ENCODE assay signal across 29 cellular contexts in genomic region chr7:115471891-115472290, GRCh38.
DNase-seq lines count a peak whose midpoint lies in the region; ATAC-seq, FAIRE-seq and TF ChIP-seq lines count a peak whose summit lies in the region.
"Had no signal": no experiment of that assay in that cellular context is flagged by ENCODE, and none has a peak within 500 bp of the region (broad histone marks: within the 10 kb centered on the region; RNA-seq: fewer than 3 reads in every experiment).

No MANE protein-coding gene starts in this region.

- TF ChIP-seq RAD21 in SK-N-SH (IDR thresholded peaks at IDR 0.05; ENCODE audit: low read length), result no peak

- H3K9me3 ChIP-seq in astrocyte (ENCODE audit: insufficient read depth, low read depth, low read length) (no peaks in the 10 kb centered on the region), SK-N-SH (no peaks in the 10 kb centered on the region)
- H3K9me3 ChIP-seq: pancreas, right atrium auricular region, spleen had no signal

- H2AFZ ChIP-seq in astrocyte (ENCODE audit: low read depth, low read length) (no peak overlapping the region), SK-N-SH (ENCODE audit: low read depth) (no peak overlapping the region)

- H4K20me1 ChIP-seq in astrocyte (ENCODE audit: insufficient read depth, low read length) (no peaks in the 10 kb centered on the region), SK-N-SH (ENCODE audit: insufficient read depth) (no peaks in the 10 kb centered on the region)

- no peak overlapping the region for H3K4me3 Mint-ChIP-seq in astrocyte (ENCODE audit: unreplicated experiment)
- H3K4me3 Mint-ChIP-seq: activated T-cell treated with anti-CD3 and anti-CD28 coated beads, Interleukin-2, amount 50 U/mL, for 24 hours; nephron progenitor cell; stimulated activated effector memory CD8-positive, alpha-beta T cell treated with anti-CD3 and anti-CD28 coated beads, Interleukin-12 subunit alpha, Interleukin-12 subunit beta, amount 100 ng/mL, for 72 hours had no signal

- no peaks in the 10 kb centered on the region for H3K36me3 Mint-ChIP-seq in astrocyte (ENCODE audit: low read depth, unreplicated experiment)
- H3K36me3 Mint-ChIP-seq: stimulated activated effector memory CD8-positive, alpha-beta T cell treated with anti-CD3 and anti-CD28 coated beads, Interleukin-12 subunit alpha, Interleukin-12 subunit beta, amount 100 ng/mL, for 72 hours had no signal

- H3F3A ChIP-seq in SK-N-SH (replicated peaks; ENCODE audit: insufficient read depth), result no peaks in the 10 kb centered on the region

- no peaks in the 10 kb centered on the region for H3K79me2 ChIP-seq in astrocyte (ENCODE audit: insufficient read depth, low read length)
- H3K79me2 ChIP-seq in SK-N-SH (ENCODE audit: insufficient read depth), result no peaks in the 10 kb centered on the region

- FAIRE-seq in astrocyte (lab: Jason Lieb, UNC), result no peak
- FAIRE-seq: endometrium, pancreas had no signal

- peaks cover 7% of the 10 kb centered on the region for H3K4me1 Mint-ChIP-seq in astrocyte (ENCODE audit: low read depth, unreplicated experiment)

- H3K9ac ChIP-seq in astrocyte (ENCODE audit: low read length) (no peak overlapping the region), SK-N-SH (no peak overlapping the region)

- H3K9me3 Mint-ChIP-seq in astrocyte (ENCODE audit: unreplicated experiment), result no peaks in the 10 kb centered on the region
- H3K9me3 Mint-ChIP-seq: activated T-cell treated with anti-CD3 and anti-CD28 coated beads, Interleukin-2, amount 50 U/mL, for 24 hours; nephron progenitor cell; stimulated activated effector memory CD8-positive, alpha-beta T cell treated with anti-CD3 and anti-CD28 coated beads, Interleukin-12 subunit alpha, Interleukin-12 subunit beta, amount 100 ng/mL, for 72 hours had no signal

- H3K4me3 ChIP-seq in astrocyte (ENCODE audit: insufficient read depth, low read depth, low read length) (no peak overlapping the region), fibroblast of the aortic adventitia (ENCODE audit: low read depth, low read length) (no peak overlapping the region), SK-N-SH (ENCODE audit: low read depth in 2 of 2, low read length in 1 of 2) (no peak overlapping the region)
- H3K4me3 ChIP-seq: cardiac muscle cell, pancreas, right atrium auricular region, spleen had no signal

- H3K27me3 Mint-ChIP-seq in astrocyte (ENCODE audit: low read depth, unreplicated experiment), result peaks cover 13% of the 10 kb centered on the region

- 6% methylated on average over 1 of the region's 1 CpG for whole genome bisulfite sequencing in SK-N-SH (ENCODE audit: low lambda C conversion rate)

- H3K27ac Mint-ChIP-seq in astrocyte (ENCODE audit: unreplicated experiment), result no peak overlapping the region
- H3K27ac Mint-ChIP-seq: activated T-cell treated with anti-CD3 and anti-CD28 coated beads, Interleukin-2, amount 50 U/mL, for 24 hours; nephron progenitor cell; stimulated activated effector memory CD8-positive, alpha-beta T cell treated with anti-CD3 and anti-CD28 coated beads, Interleukin-12 subunit alpha, Interleukin-12 subunit beta, amount 100 ng/mL, for 72 hours had no signal

- POLR2A ChIA-PET in SK-N-SH (lab: Yijun Ruan, JAX), result no interaction called here

- DNase-seq in AG08395 (ENCODE audit: low spot score), result peak; percentile 20
- peak; percentile 29 for DNase-seq in HS-27A (ENCODE audit: low read depth)
- peak; percentile 50 for DNase-seq in astrocyte (ENCODE audit: low read depth)
- peak; percentile 70 for DNase-seq in fibroblast of the aortic adventitia (ENCODE audit: low read depth)
- no peak for DNase-seq in SK-N-SH
- DNase-seq in anterior cingulate cortex (lab: John Stamatoyannopoulos, UW), result no peak
- DNase-seq: 8988T; activated CD4-positive, alpha-beta T cell treated with anti-CD3 and anti-CD28 coated beads for 4 hours; activated CD8-positive, alpha-beta memory T cell treated with anti-CD3 and anti-CD28 coated beads for 24 hours; activated T-cell treated with anti-CD3 and anti-CD28 coated beads, Interleukin-2, amount 50 U/mL, for 24 hours; DMS53; HCEC 1CT; hypothalamus; MM.1S; NCI-H1436 treated with DMSO at 0.1 percent for 48 hours; NCI-H510A treated with DMSO at 0.1 percent for 48 hours; nephron progenitor cell; NK-92 treated with Interleukin-12 subunit alpha and Interleukin-12 subunit beta, amount 100 ng/mL, for 24 hours; pancreas; spleen; stimulated activated CD4-positive, alpha-beta T cell treated with anti-CD3 and anti-CD28 coated beads, Interleukin-2, amount 100 ng/mL, for 48 hours had no signal

- H3K36me3 ChIP-seq in astrocyte (ENCODE audit: insufficient read depth, low read length), result no peaks in the 10 kb centered on the region
- no peaks in the 10 kb centered on the region for H3K36me3 ChIP-seq in SK-N-SH (replicated peaks in 1 of 2; ENCODE audit: control insufficient read depth in 1 of 2, insufficient read depth in 2 of 2, low read length in 1 of 2)
- H3K36me3 ChIP-seq: cardiac muscle cell, pancreas, right atrium auricular region, spleen had no signal

- H3K27ac ChIP-seq in astrocyte (ENCODE audit: low read depth, low read length) (no peak overlapping the region), SK-N-SH (ENCODE audit: low read depth in 2 of 2, low read length in 1 of 2) (no peak overlapping the region)
- H3K27ac ChIP-seq: cardiac muscle cell, foreskin keratinocyte, pancreas, right atrium auricular region, spleen had no signal

- H3K4me1 ChIP-seq in astrocyte (ENCODE audit: insufficient read depth, low read length) (peaks cover 9% of the 10 kb centered on the region), SK-N-SH (ENCODE audit: control insufficient read depth in 1 of 2, insufficient read depth in 2 of 2, low read depth in 1 of 2, low read length in 1 of 2) (no peaks in the 10 kb centered on the region)
- H3K4me1 ChIP-seq: foreskin keratinocyte, pancreas had no signal

- TF ChIP-seq EP300 in SK-N-SH (IDR thresholded peaks at IDR 0.05; ENCODE audit: borderline replicate concordance in 1 of 2, low read depth in 1 of 2, low read length in 1 of 2), result no peak

- ATAC-seq in GM19035 (IDR thresholded peaks at IDR 0.05; ENCODE audit: unreplicated experiment), result no peak
- ATAC-seq in HG03095 (IDR thresholded peaks at IDR 0.05; ENCODE audit: unreplicated experiment), result no peak
- ATAC-seq: foreskin keratinocyte; Panc1; pancreas; stimulated activated effector memory CD8-positive, alpha-beta T cell treated with anti-CD3 and anti-CD28 coated beads, Interleukin-12 subunit alpha, Interleukin-12 subunit beta, amount 100 ng/mL, for 72 hours had no signal

- H3K27me3 ChIP-seq in astrocyte (ENCODE audit: insufficient read depth, low read length) (no peaks in the 10 kb centered on the region), SK-N-SH (ENCODE audit: insufficient read depth) (peaks cover 21% of the 10 kb centered on the region; the same call in 1 of the 2 replicates)
- H3K27me3 ChIP-seq: right atrium auricular region had no signal

- no peaks in the 10 kb centered on the region for H3K9me2 ChIP-seq in SK-N-SH

- CTCF ChIA-PET in SK-N-SH (lab: Yijun Ruan, JAX), result no interaction called here

- TF ChIP-seq CTCF in astrocyte (IDR thresholded peaks at IDR 0.05; ENCODE audit: insufficient read depth, low read depth, low read length), result no peak
- TF ChIP-seq CTCF in fibroblast of the aortic adventitia (IDR thresholded peaks at IDR 0.05; ENCODE audit: insufficient read depth, low read length), result no peak
- no peak for TF ChIP-seq CTCF in SK-N-SH (IDR thresholded peaks at IDR 0.05)

- H3K4me2 ChIP-seq in astrocyte (ENCODE audit: low read length) (no peak overlapping the region), SK-N-SH (no peak overlapping the region)

TF ChIP-seq in SK-N-SH, 30 proteins besides CTCF, POLR2A, EP300 and RAD21 (continues in another document):
- TF ChIP-seq IRF3 (IDR thresholded peaks at IDR 0.05; ENCODE audit: low read depth, low read length), result no peak
- no peak for TF ChIP-seq ZBTB33 (IDR thresholded peaks at IDR 0.05; ENCODE audit: borderline replicate concordance, low read depth)
- TF ChIP-seq USF2 (IDR thresholded peaks at IDR 0.05; ENCODE audit: borderline replicate concordance, low read depth, low read length), result no peak
- TF ChIP-seq MEF2A (IDR thresholded peaks at IDR 0.05; ENCODE audit: borderline replicate concordance, low read depth), result no peak
- no peak for TF ChIP-seq SMC3 (IDR thresholded peaks at IDR 0.05; ENCODE audit: low read depth, low read length)
- no peak for TF ChIP-seq YY1 (IDR thresholded peaks at IDR 0.05; ENCODE audit: low read depth)
- no peak for TF ChIP-seq RCOR1 (IDR thresholded peaks at IDR 0.05; ENCODE audit: low read length)
- no peak for TF ChIP-seq SIN3A (IDR thresholded peaks at IDR 0.05; ENCODE audit: borderline replicate concordance, low read depth, low read length)
- TF ChIP-seq FOXJ3 (CRISPR knock-in tag; IDR thresholded peaks at IDR 0.05), result no peak

Comparison
In these comparisons a context has a peak if more than half of its experiments do, and no peak if none do; other contexts are left out.
1. DNase-seq: peak in AG08395 (single experiment), HS-27A (single experiment), astrocyte (single experiment) and fibroblast of the aortic adventitia (single experiment); none in SK-N-SH (single experiment) and anterior cingulate cortex (0 of 58).